ENCODE assay signal across 7 cellular contexts in genomic region chr3:64022451-64023186, GRCh38. TPM values are rescaled to one million over a fixed set of nuclear protein-coding genes. Genes with fewer than 3 reads are reported as not detected.
DNase-seq lines count a peak whose midpoint lies in the region; ATAC-seq and TF ChIP-seq lines count a peak whose summit lies in the region.

No MANE protein-coding gene starts in this region.

- peak overlapping the region; percentile 87 for H3K9ac ChIP-seq in iPS-20b (ENCODE audit: low read depth, low read length)

- DNase-seq in LNCaP clone FGC (ENCODE audit: low read depth) (no peak), adrenal gland (peak in 5 of 7 donors; percentile 36 to 55 (median 44)), COLO829 (ENCODE audit: low spot score) (no peak), ureter (ENCODE audit: low spot score) (no peak)
- peak; percentile 16 for DNase-seq in stimulated activated CD4-positive, alpha-beta T cell treated with anti-CD3 and anti-CD28 coated beads, Interleukin-4, amount 100 ng/mL, for 1 hour

- H3K36me3 ChIP-seq in adrenal gland (replicated peaks in 1 of 2) (peaks cover 0 to 30% of the 10 kb centered on the region in 2 donors), iPS-20b (ENCODE audit: insufficient read depth, low read depth, low read length) (peaks cover 39% of the 10 kb centered on the region)

- TF ChIP-seq CTCF in LNCaP clone FGC (IDR thresholded peaks at IDR 0.05; ENCODE audit: control insufficient read depth, extremely low read depth, insufficient read depth) (no peak), adrenal gland (IDR thresholded peaks at IDR 0.05) (no peak)

- H3K4me1 ChIP-seq in adrenal gland (replicated peaks in 1 of 2) (peaks cover 13 to 30% of the 10 kb centered on the region in 2 donors), iPS-20b (ENCODE audit: insufficient read depth, low read length) (no peaks in the 10 kb centered on the region)

- no peak for TF ChIP-seq POLR2A in adrenal gland (IDR thresholded peaks at IDR 0.05)

- no peaks in the 10 kb centered on the region for H3K27me3 ChIP-seq in adrenal gland
- H3K27me3 ChIP-seq in iPS-20b (ENCODE audit: insufficient read depth, low read length), result no peaks in the 10 kb centered on the region

- ATAC-seq in GM19023 (IDR thresholded peaks at IDR 0.05; ENCODE audit: unreplicated experiment), result peak; percentile 12

- WGBS in adrenal gland, 4 donors, result 11 to 19% (median 15%) methylated on average over 21 to 24 of the region's 24 CpGs

- peak overlapping the region; percentile 96 for H3K4me3 ChIP-seq in LNCaP clone FGC (ENCODE audit: low read depth, low read length)
- peak overlapping the region; percentile 30 to 100 (median 78) for H3K4me3 ChIP-seq in adrenal gland
- H3K4me3 ChIP-seq in iPS-20b (ENCODE audit: low read length), result peak overlapping the region; percentile 90

- H3K27ac ChIP-seq in adrenal gland (peak overlapping the region; percentile 24 to 97 (median 79)), iPS-20b (ENCODE audit: low read length) (no peak overlapping the region)

- H3K9me3 ChIP-seq in adrenal gland (replicated peaks in 1 of 3) (no peaks in the 10 kb centered on the region), iPS-20b (ENCODE audit: insufficient read depth, low read depth, low read length) (no peaks in the 10 kb centered on the region)

- intact Hi-C loops in adrenal gland (cut with DNase I), result no loop called here

RNA-seq across cellular contexts. Expression of gene PSMD6, which starts 0.7 kb away (rescaled TPM):
- total RNA-seq in adrenal gland (100 to 1,000 TPM in 3 of 8 donors, 10 to 100 TPM in 5; 67.7 to 109 (median 96.9) TPM), ureter (69.6 TPM)
- 100 to 1,000 TPM in 1 of 3 donors, 10 to 100 TPM in 2; 52.8 to 205 (median 54.7) TPM for polyA plus RNA-seq in adrenal gland

Comparison
In these comparisons a context has a peak if more than half of its experiments do, and no peak if none do; other contexts are left out.
1. DNase-seq: peak in adrenal gland (5 of 7) and stimulated activated CD4-positive, alpha-beta T cell treated with anti-CD3 and anti-CD28 coated beads, Interleukin-4, amount 100 ng/mL, for 1 hour (single experiment); none in LNCaP clone FGC (single experiment), COLO829 (single experiment) and ureter (single experiment).
2. Peak in every context shown above with its lines, with median percentiles within 50 percentile points of each other: H3K4me3 ChIP-seq.